31 cellular contexts compared by ENCODE assay signal in the genomic region with DNA sequence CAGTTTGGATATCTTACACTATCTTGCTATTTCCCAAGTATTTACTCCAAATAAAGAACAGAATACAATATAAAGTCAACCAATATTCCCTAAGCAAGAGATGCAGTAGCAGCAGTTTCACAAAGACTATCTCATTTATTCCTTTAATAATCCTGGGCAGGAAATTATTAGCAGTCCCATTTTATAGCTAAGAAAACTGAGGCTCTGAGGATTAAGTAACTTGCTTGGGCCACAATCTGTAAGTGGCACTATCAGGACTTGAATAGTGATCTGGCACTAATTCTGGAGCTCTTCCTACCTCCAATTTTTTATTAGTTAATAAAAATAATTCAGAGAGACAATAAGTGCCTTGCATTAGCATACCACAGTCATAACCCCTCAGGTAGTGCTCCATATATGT.
"Had no signal": no experiment of that assay in that cellular context is flagged by ENCODE, and none has a peak within 500 bp of the region (broad histone marks: within the 10 kb centered on the region; RNA-seq: fewer than 3 reads in every experiment).

No MANE protein-coding gene starts in this region.

- H3K36me3 Mint-ChIP-seq: activated CD4-positive, alpha-beta memory T cell treated with anti-CD3 and anti-CD28 coated beads for 36 hours; activated naive CD4-positive, alpha-beta T cell treated with anti-CD3 and anti-CD28 coated beads, Interleukin-2, amount 50 U/mL, for 24 hours; activated naive CD8-positive, alpha-beta T cell treated with anti-CD3 and anti-CD28 coated beads, Interleukin-2, amount 10 ng/mL, durations not matched to agents 7 days and 5 days had no signal

- H3K27me3 ChIP-seq: SJCRH30 had no signal

- H3K9me3 ChIP-seq: SJCRH30 had no signal

- DNase-seq: activated B cell treated with CpG ODN at 0.5 μM for 24 hours; activated CD4-positive, alpha-beta memory T cell treated with anti-CD3 and anti-CD28 coated beads for 36 hours; activated CD4-positive, alpha-beta T cell treated with anti-CD3 and anti-CD28 coated beads for 4 hours; activated CD4-positive, alpha-beta T cell treated with anti-CD3 and anti-CD28 coated beads, Interleukin-2, amount 50 U/mL, for 1 hour; activated CD4-positive, CD25-positive, alpha-beta regulatory T cell treated with anti-CD3 and anti-CD28 coated beads, Interleukin-2, amount 50 U/mL, for 72 hours; activated CD8-positive, alpha-beta memory T cell treated with anti-CD3 and anti-CD28 coated beads, Interleukin-2, amount 50 U/mL, for 4 hours; activated gamma-delta T cell; activated naive CD4-positive, alpha-beta T cell treated with Interleukin-2 at 50 U/mL for 16 hours; activated naive CD8-positive, alpha-beta T cell treated with anti-CD3 and anti-CD28 coated beads, Interleukin-2, amount 10 ng/mL, durations not matched to agents 7 days and 5 days; activated T-cell treated with anti-CD3 and anti-CD28 coated beads for 4 hours; activated T-cell treated with anti-CD3 and anti-CD28 coated beads, Interleukin-2, amount 50 U/mL, for 72 hours; amygdala; caudate nucleus; Kasumi-1; MM.1S; MV-4-11; NCI-H1092; NCI-H1436 treated with DMSO at 0.1 percent for 48 hours; NCI-H1694 treated with DMSO at 0.1 percent for 48 hours; NCI-H2029; NCI-H345; NCI-H524 treated with DMSO at 0.1 percent for 48 hours; SHP77; SJCRH30 had no signal

- H3K36me3 ChIP-seq: SJCRH30 had no signal

- H3K27ac Mint-ChIP-seq: activated B cell treated with CpG ODN at 0.5 μM for 24 hours; activated CD4-positive, alpha-beta memory T cell treated with anti-CD3 and anti-CD28 coated beads for 36 hours; activated naive CD4-positive, alpha-beta T cell treated with anti-CD3 and anti-CD28 coated beads, Interleukin-2, amount 50 U/mL, for 24 hours; activated naive CD8-positive, alpha-beta T cell treated with anti-CD3 and anti-CD28 coated beads, Interleukin-2, amount 10 ng/mL, durations not matched to agents 7 days and 5 days; activated T-cell treated with anti-CD3 and anti-CD28 coated beads, Interleukin-2, amount 50 U/mL, for 72 hours; activated T-helper 17 cell treated with anti-CD3 and anti-CD28 coated beads, Interleukin-2, amount 50 U/mL, for 72 hours; T-helper 1 cell treated with Interleukin-12 subunit alpha and Interleukin-12 subunit beta and Interleukin-4 antibody, amounts not matched to agents 30 μg/mL and 1 μg/mL, for 36 hours; T-helper 2 cell treated with Interferon-gamma antibody and Interleukin-4, amounts not matched to agents 5 μg/mL and 100 μg/mL, for 36 hours had no signal

- H3K4me3 Mint-ChIP-seq: activated B cell treated with CpG ODN at 0.5 μM for 24 hours; activated CD4-positive, alpha-beta memory T cell treated with anti-CD3 and anti-CD28 coated beads for 36 hours; activated naive CD4-positive, alpha-beta T cell treated with anti-CD3 and anti-CD28 coated beads, Interleukin-2, amount 50 U/mL, for 24 hours; activated naive CD8-positive, alpha-beta T cell treated with anti-CD3 and anti-CD28 coated beads, Interleukin-2, amount 10 ng/mL, durations not matched to agents 7 days and 5 days; activated T-cell treated with anti-CD3 and anti-CD28 coated beads, Interleukin-2, amount 50 U/mL, for 72 hours; activated T-helper 17 cell treated with anti-CD3 and anti-CD28 coated beads, Interleukin-2, amount 50 U/mL, for 72 hours; brain; T-helper 1 cell treated with Interleukin-12 subunit alpha and Interleukin-12 subunit beta and Interleukin-4 antibody, amounts not matched to agents 30 μg/mL and 1 μg/mL, for 36 hours; T-helper 2 cell treated with Interferon-gamma antibody and Interleukin-4, amounts not matched to agents 5 μg/mL and 100 μg/mL, for 36 hours had no signal

- H3K4me1 Mint-ChIP-seq: activated naive CD4-positive, alpha-beta T cell treated with anti-CD3 and anti-CD28 coated beads, Interleukin-2, amount 50 U/mL, for 24 hours; activated T-helper 17 cell treated with anti-CD3 and anti-CD28 coated beads, Interleukin-2, amount 50 U/mL, for 72 hours had no signal

- H3K27ac ChIP-seq: SJCRH30, SK-N-MC had no signal

- H3K4me3 ChIP-seq: SJCRH30, SK-N-MC had no signal

- ATAC-seq: activated T-cell treated with anti-CD3 and anti-CD28 coated beads, Interleukin-2, amount 50 U/mL, for 72 hours; activated T-helper 17 cell treated with anti-CD3 and anti-CD28 coated beads, Interleukin-2, amount 50 U/mL, for 72 hours; Panc1 had no signal

- H3K4me1 ChIP-seq: SJCRH30 had no signal

- H3K9me3 Mint-ChIP-seq: activated naive CD4-positive, alpha-beta T cell treated with anti-CD3 and anti-CD28 coated beads, Interleukin-2, amount 50 U/mL, for 24 hours; activated naive CD8-positive, alpha-beta T cell treated with anti-CD3 and anti-CD28 coated beads, Interleukin-2, amount 10 ng/mL, durations not matched to agents 7 days and 5 days; T-helper 1 cell treated with Interleukin-12 subunit alpha and Interleukin-12 subunit beta and Interleukin-4 antibody, amounts not matched to agents 30 μg/mL and 1 μg/mL, for 36 hours had no signal
